ENCODE assay signal across 1 cellular context in genomic region chr4:112896326-112896892, GRCh38.
TF ChIP-seq lines count a peak whose summit lies in the region.

No MANE protein-coding gene starts in this region.

TF ChIP-seq in WTC11, 78 proteins besides CTCF, POLR2A, EP300 and RAD21 (continued from another document):
- TF ChIP-seq, protein P1, sequence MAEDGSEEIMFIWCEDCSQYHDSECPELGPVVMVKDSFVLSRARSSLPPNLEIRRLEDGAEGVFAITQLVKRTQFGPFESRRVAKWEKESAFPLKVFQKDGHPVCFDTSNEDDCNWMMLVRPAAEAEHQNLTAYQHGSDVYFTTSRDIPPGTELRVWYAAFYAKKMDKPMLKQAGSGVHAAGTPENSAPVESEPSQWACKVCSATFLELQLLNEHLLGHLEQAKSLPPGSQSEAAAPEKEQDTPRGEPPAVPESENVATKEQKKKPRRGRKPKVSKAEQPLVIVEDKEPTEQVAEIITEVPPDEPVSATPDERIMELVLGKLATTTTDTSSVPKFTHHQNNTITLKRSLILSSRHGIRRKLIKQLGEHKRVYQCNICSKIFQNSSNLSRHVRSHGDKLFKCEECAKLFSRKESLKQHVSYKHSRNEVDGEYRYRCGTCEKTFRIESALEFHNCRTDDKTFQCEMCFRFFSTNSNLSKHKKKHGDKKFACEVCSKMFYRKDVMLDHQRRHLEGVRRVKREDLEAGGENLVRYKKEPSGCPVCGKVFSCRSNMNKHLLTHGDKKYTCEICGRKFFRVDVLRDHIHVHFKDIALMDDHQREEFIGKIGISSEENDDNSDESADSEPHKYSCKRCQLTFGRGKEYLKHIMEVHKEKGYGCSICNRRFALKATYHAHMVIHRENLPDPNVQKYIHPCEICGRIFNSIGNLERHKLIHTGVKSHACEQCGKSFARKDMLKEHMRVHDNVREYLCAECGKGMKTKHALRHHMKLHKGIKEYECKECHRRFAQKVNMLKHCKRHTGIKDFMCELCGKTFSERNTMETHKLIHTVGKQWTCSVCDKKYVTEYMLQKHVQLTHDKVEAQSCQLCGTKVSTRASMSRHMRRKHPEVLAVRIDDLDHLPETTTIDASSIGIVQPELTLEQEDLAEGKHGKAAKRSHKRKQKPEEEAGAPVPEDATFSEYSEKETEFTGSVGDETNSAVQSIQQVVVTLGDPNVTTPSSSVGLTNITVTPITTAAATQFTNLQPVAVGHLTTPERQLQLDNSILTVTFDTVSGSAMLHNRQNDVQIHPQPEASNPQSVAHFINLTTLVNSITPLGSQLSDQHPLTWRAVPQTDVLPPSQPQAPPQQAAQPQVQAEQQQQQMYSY (CRISPR knock-in tag; IDR thresholded peaks at IDR 0.05) = no peak
- no peak for TF ChIP-seq TCF7 (CRISPR knock-in tag; IDR thresholded peaks at IDR 0.05; ENCODE audit: low read depth)
